8 cellular contexts compared by ENCODE assay signal in genomic region chr16:29204476-29205135, GRCh38.
A peak's percentile ranks its signal among the peaks of the same experiment; 100 is the strongest.
DNase-seq lines count a peak whose midpoint lies in the region; ATAC-seq, FAIRE-seq and TF ChIP-seq lines count a peak whose summit lies in the region.
"Not testable (repeated sequence)": the region's sequence is repeated elsewhere in the genome, so short reads cannot be mapped to it uniquely, and the experiment has no call there.

No MANE protein-coding gene starts in this region.

- TF ChIP-seq POLR2A in K562 (conservative IDR thresholded peaks at IDR 0.05); right lobe of liver (IDR thresholded peaks at IDR 0.05): not testable (repeated sequence)

- H3K14ac ChIP-seq in trophoblast cell (ENCODE audit: low read length): not testable (repeated sequence)

- 9% methylated on average over 15 of the region's 15 CpGs for WGBS in K562 (ENCODE audit: insufficient coverage, low coverage, missing lambda C conversion rate)
- WGBS in right lobe of liver (ENCODE audit: insufficient coverage, low coverage, low lambda C conversion rate, missing lambda C conversion rate): 82% methylated on average over 11 of the region's 15 CpGs
- no CpG with 5 or more reads among the region's 15 CpGs for WGBS in trophoblast cell (ENCODE audit: extremely low coverage, insufficient coverage, insufficient read length)

- not testable (repeated sequence) for H2AFZ ChIP-seq in K562 (ENCODE audit: low read depth, low read length); trophoblast cell (ENCODE audit: insufficient read depth, low read length, poor library complexity)

- CTCF ChIA-PET in K562 (lab: Yijun Ruan, JAX; ENCODE audit: low intra/inter-chr PET ratio): not testable (repeated sequence)

- not testable (repeated sequence) for H3K27ac ChIP-seq in K562 (ENCODE audit: extremely low read depth, low read depth, low read length); right atrium auricular region; right lobe of liver; trophoblast cell (ENCODE audit: low read depth, low read length)

- not testable (repeated sequence) for H3K9me3 ChIP-seq in K562 (replicated peaks; ENCODE audit: control insufficient read depth, insufficient read depth, low read depth, low read length); right atrium auricular region; right lobe of liver; trophoblast cell (ENCODE audit: insufficient read depth, low read depth, low read length)

- H2BK120ac ChIP-seq in trophoblast cell (ENCODE audit: insufficient read depth, low read length, poor library complexity): not testable (repeated sequence)

- H4K8ac ChIP-seq in trophoblast cell (ENCODE audit: low read depth, low read length): not testable (repeated sequence)

- H3K4me2 ChIP-seq in K562 (ENCODE audit: insufficient read depth, low read length); trophoblast cell (ENCODE audit: low read length): not testable (repeated sequence)

- H3K23ac ChIP-seq in trophoblast cell (ENCODE audit: low read length): not testable (repeated sequence)

- H2BK12ac ChIP-seq in trophoblast cell (ENCODE audit: low read length): not testable (repeated sequence)

- H3K18ac ChIP-seq in trophoblast cell (ENCODE audit: low read length): not testable (repeated sequence)

- TF ChIP-seq EP300 in K562 (IDR thresholded peaks at IDR 0.05; ENCODE audit: low read length): not testable (repeated sequence)

- H3K4me3 ChIP-seq in K562; epithelial cell of esophagus (ENCODE audit: low read length); right atrium auricular region; right lobe of liver: not testable (repeated sequence)
- peak overlapping the region; percentile 20 for H3K4me3 ChIP-seq in trophoblast cell (ENCODE audit: low read depth, low read length)

- intact Hi-C loops in K562 (cut with micrococcal nuclease); right lobe of liver (cut with DNase I): not testable (repeated sequence)

- not testable (repeated sequence) for H2BK5ac ChIP-seq in trophoblast cell (ENCODE audit: low read depth, low read length, poor library complexity)

- H4K12ac ChIP-seq in trophoblast cell (ENCODE audit: low read depth, low read length): not testable (repeated sequence)

- not testable (repeated sequence) for H4K91ac ChIP-seq in trophoblast cell (ENCODE audit: low read depth, low read length)

- TF ChIP-seq RAD21 in K562 (CRISPR knock-in tag; conservative IDR thresholded peaks at IDR 0.05 in 1 of 2, IDR thresholded peaks at IDR 0.05 in 1 of 2): not testable (repeated sequence)

- not testable (repeated sequence) for H3K79me2 ChIP-seq in K562 (ENCODE audit: control insufficient read depth, insufficient read depth, low read length); trophoblast cell (ENCODE audit: control insufficient read depth, insufficient read depth, low read length, poor library complexity)

- not testable (repeated sequence) for H3K4me1 ChIP-seq in K562 (replicated peaks in 1 of 2; ENCODE audit: control insufficient read depth in 2 of 2, insufficient read depth in 2 of 2, low read length in 2 of 2); trophoblast cell (ENCODE audit: control insufficient read depth in 1 of 2, insufficient read depth in 2 of 2, low read length in 2 of 2)
- peaks cover 0 to 16% of the 10 kb centered on the region in 2 donors for H3K4me1 ChIP-seq in right atrium auricular region
- peaks cover 0 to 13% (median 0%) of the 10 kb centered on the region in 4 donors for H3K4me1 ChIP-seq in right lobe of liver

- POLR2A ChIA-PET in K562 (lab: Yijun Ruan, JAX): not testable (repeated sequence)

- peaks cover 5 to 10% of the 10 kb centered on the region in 2 experiments; a peak in 3 of 5 replicates for H3K27me3 ChIP-seq in K562 (ENCODE audit: control insufficient read depth in 2 of 2, insufficient read depth in 2 of 2, low read length in 2 of 2)
- H3K27me3 ChIP-seq in right atrium auricular region; right lobe of liver; trophoblast cell (ENCODE audit: insufficient read depth, low read length): not testable (repeated sequence)

- not testable (repeated sequence) for H3K4ac ChIP-seq in trophoblast cell (ENCODE audit: low read depth, low read length)

- H3K9ac ChIP-seq in K562 (ENCODE audit: insufficient read depth in 1 of 2, low read depth in 2 of 2, low read length in 2 of 2); trophoblast cell (ENCODE audit: low read length): not testable (repeated sequence)

- not testable (repeated sequence) for H3K36me3 ChIP-seq in K562 (ENCODE audit: control insufficient read depth, insufficient read depth, low read length); right atrium auricular region; right lobe of liver; trophoblast cell (ENCODE audit: control insufficient read depth in 1 of 2, insufficient read depth in 2 of 2, low read length in 2 of 2)

- not testable (repeated sequence) for H3K79me1 ChIP-seq in trophoblast cell (ENCODE audit: low read length)

- in situ Hi-C loops in K562 (cut with MboI): not testable (repeated sequence)

- not testable (repeated sequence) for BruUV-seq in K562 (replicated peaks; lab: Mats Ljungman, UMichigan)

- H4K20me1 ChIP-seq in K562 (replicated peaks; ENCODE audit: control insufficient read depth, insufficient read depth, low read length): not testable (repeated sequence)

- not testable (repeated sequence) for TF ChIP-seq CTCF in K562 (IDR thresholded peaks at IDR 0.05 in 2 of 3, conservative IDR thresholded peaks at IDR 0.05 in 1 of 3; ENCODE audit: insufficient read depth in 2 of 3, low read depth in 1 of 3, low read length in 3 of 3); epithelial cell of esophagus (IDR thresholded peaks at IDR 0.05; ENCODE audit: insufficient read depth, low read depth, low read length, missing control alignments); right atrium auricular region (IDR thresholded peaks at IDR 0.05); right lobe of liver (IDR thresholded peaks at IDR 0.05)

- FAIRE-seq in K562 (lab: Jason Lieb, UNC): not testable (repeated sequence)

- not testable (repeated sequence) for H2AK5ac ChIP-seq in trophoblast cell (ENCODE audit: low read length)

- not testable (repeated sequence) for ATAC-seq in K562
- peak in 2 of 4 donors; percentile 8 to 41 for ATAC-seq in right lobe of liver

- not testable (repeated sequence) for H3K9me1 ChIP-seq in K562 (ENCODE audit: control insufficient read depth, insufficient read depth, low read length)

- DNase-seq in DMS53 (lab: John Stamatoyannopoulos, UW) (peak; percentile 6), SHP77 (lab: John Stamatoyannopoulos, UW) (peak; percentile 24 to 38), epithelial cell of esophagus (ENCODE audit: low read depth) (peak; percentile 66), right atrium auricular region (ENCODE audit: low spot score) (peak; percentile 55), right lobe of liver (peak in 2 of 3 donors; percentile 41 to 43), ureter (ENCODE audit: low spot score) (peak; percentile 18)
- not testable (repeated sequence) for DNase-seq in K562 (ENCODE audit: extremely low read depth in 1 of 4, low spot score in 3 of 4); trophoblast cell

TF ChIP-seq in K562, 482 proteins besides CTCF, POLR2A, EP300 and RAD21:
- not testable (repeated sequence) for TF ChIP-seq ATF1 (CRISPR knock-in tag; IDR thresholded peaks at IDR 0.05)
- TF ChIP-seq ATF1 (tag; IDR thresholded peaks at IDR 0.05): peak; percentile 24; the same call in 1 of the 2 replicates
TF ChIP-seq in K562: peak in this region for 1; not testable (repeated sequence) for 481.
